In genomic region chr17:42853004-42853403, GRCh38 we compare ENCODE assay signal across 13 cellular contexts. TPM values are rescaled to one million over a fixed set of nuclear protein-coding genes. Genes with fewer than 3 reads are reported as not detected.
DNase-seq lines count a peak whose midpoint lies in the region; ATAC-seq and TF ChIP-seq lines count a peak whose summit lies in the region.
"Had no signal": no experiment of that assay in that cellular context is flagged by ENCODE, and none has a peak within 500 bp of the region (broad histone marks: within the 10 kb centered on the region; RNA-seq: fewer than 3 reads in every experiment).

No MANE protein-coding gene starts in this region.

- DNase-seq in coronary artery (ENCODE audit: low spot score), result peak; percentile 87
- peak; percentile 46 for DNase-seq in sciatic nerve (ENCODE audit: low spot score)
- DNase-seq in activated T-cell treated with anti-CD3 and anti-CD28 coated beads, Interleukin-2, amount 50 U/mL, for 4 hours, result no peak
- DNase-seq in activated CD8-positive, alpha-beta T cell treated with anti-CD3 and anti-CD28 coated beads, Interleukin-2, amount 10 ng/mL, durations not matched to agents 7 days and 5 days, result no peak
- DNase-seq: activated CD8-positive, alpha-beta memory T cell treated with anti-CD3 and anti-CD28 coated beads for 24 hours; anterior cingulate cortex; CD4-positive, alpha-beta T cell; erythroblast; NCI-H1048; NCI-H748 treated with DMSO at 0.1 percent for 48 hours; T-helper 17 cell had no signal

- peak overlapping the region; percentile 72 for H3K4me3 ChIP-seq in coronary artery

- no peak for ATAC-seq in sciatic nerve
- no peak for ATAC-seq in activated T-cell treated with anti-CD3 and anti-CD28 coated beads, Interleukin-2, amount 50 U/mL, for 4 hours
- no peak for ATAC-seq in activated CD8-positive, alpha-beta T cell treated with anti-CD3 and anti-CD28 coated beads, Interleukin-2, amount 10 ng/mL, durations not matched to agents 7 days and 5 days
- ATAC-seq: T-helper 17 cell had no signal

- CTCF ChIA-PET in activated CD8-positive, alpha-beta T cell treated with anti-CD3 and anti-CD28 coated beads, Interleukin-2, amount 10 ng/mL, durations not matched to agents 7 days and 5 days (lab: Charles Lee), result no interaction called here

- no peaks in the 10 kb centered on the region for H3K9me3 Mint-ChIP-seq in activated T-cell treated with anti-CD3 and anti-CD28 coated beads, Interleukin-2, amount 50 U/mL, for 4 hours
- no peaks in the 10 kb centered on the region for H3K9me3 Mint-ChIP-seq in activated CD8-positive, alpha-beta T cell treated with anti-CD3 and anti-CD28 coated beads, Interleukin-2, amount 10 ng/mL, durations not matched to agents 7 days and 5 days (ENCODE audit: insufficient read depth)
- H3K9me3 Mint-ChIP-seq: CD4-positive, alpha-beta T cell had no signal

- no peak for TF ChIP-seq CTCF in coronary artery (IDR thresholded peaks at IDR 0.05)

- H3K27ac ChIP-seq in coronary artery, result peak overlapping the region; percentile 92 to 96

- H3K27ac Mint-ChIP-seq in activated CD8-positive, alpha-beta T cell treated with anti-CD3 and anti-CD28 coated beads, Interleukin-2, amount 10 ng/mL, durations not matched to agents 7 days and 5 days, result no peak overlapping the region
- H3K27ac Mint-ChIP-seq: CD4-positive, alpha-beta T cell; T-helper 17 cell had no signal

- H3K4me3 Mint-ChIP-seq in activated T-cell treated with anti-CD3 and anti-CD28 coated beads, Interleukin-2, amount 50 U/mL, for 4 hours, result no peak overlapping the region
- no peak overlapping the region for H3K4me3 Mint-ChIP-seq in activated CD8-positive, alpha-beta T cell treated with anti-CD3 and anti-CD28 coated beads, Interleukin-2, amount 10 ng/mL, durations not matched to agents 7 days and 5 days
- H3K4me3 Mint-ChIP-seq: CD4-positive, alpha-beta T cell; T-helper 17 cell had no signal

- no peaks in the 10 kb centered on the region for H3K36me3 Mint-ChIP-seq in activated T-cell treated with anti-CD3 and anti-CD28 coated beads, Interleukin-2, amount 50 U/mL, for 4 hours (ENCODE audit: insufficient read depth)
- H3K36me3 Mint-ChIP-seq in activated CD8-positive, alpha-beta T cell treated with anti-CD3 and anti-CD28 coated beads, Interleukin-2, amount 10 ng/mL, durations not matched to agents 7 days and 5 days (ENCODE audit: low read depth), result no peaks in the 10 kb centered on the region

- intact Hi-C loops in sciatic nerve (cut with DNase I), result no loop called here

- POLR2A ChIA-PET in activated CD8-positive, alpha-beta T cell treated with anti-CD3 and anti-CD28 coated beads, Interleukin-2, amount 10 ng/mL, durations not matched to agents 7 days and 5 days (lab: Charles Lee), result no interaction called here

- H3K4me1 Mint-ChIP-seq in activated T-cell treated with anti-CD3 and anti-CD28 coated beads, Interleukin-2, amount 50 U/mL, for 4 hours (ENCODE audit: low read depth), result no peaks in the 10 kb centered on the region
- H3K4me1 Mint-ChIP-seq in activated CD8-positive, alpha-beta T cell treated with anti-CD3 and anti-CD28 coated beads, Interleukin-2, amount 10 ng/mL, durations not matched to agents 7 days and 5 days (ENCODE audit: low read depth), result no peaks in the 10 kb centered on the region

- H3K27me3 Mint-ChIP-seq in activated T-cell treated with anti-CD3 and anti-CD28 coated beads, Interleukin-2, amount 50 U/mL, for 4 hours (ENCODE audit: low read depth), result peaks cover 2% of the 10 kb centered on the region
- no peaks in the 10 kb centered on the region for H3K27me3 Mint-ChIP-seq in activated CD8-positive, alpha-beta T cell treated with anti-CD3 and anti-CD28 coated beads, Interleukin-2, amount 10 ng/mL, durations not matched to agents 7 days and 5 days (ENCODE audit: low read depth)
- H3K27me3 Mint-ChIP-seq: CD4-positive, alpha-beta T cell had no signal

RNA-seq across cellular contexts. Expression of gene AOC3, which starts 2.0 kb away (rescaled TPM):
- total RNA-seq in sciatic nerve, result 61.7 TPM
- total RNA-seq in activated T-cell treated with anti-CD3 and anti-CD28 coated beads, Interleukin-2, amount 50 U/mL, for 4 hours, result 1 to 10 TPM; 2.1 to 2.6 (median 2.2) TPM
- total RNA-seq in activated CD8-positive, alpha-beta T cell treated with anti-CD3 and anti-CD28 coated beads, Interleukin-2, amount 10 ng/mL, durations not matched to agents 7 days and 5 days, result 1 to 10 TPM; 1.0 to 1.4 TPM

RNA-seq across cellular contexts. Expression of gene AOC2, which starts 8.6 kb away (rescaled TPM):
- total RNA-seq in sciatic nerve, result 1.6 TPM
- 1 to 10 TPM; 2.7 to 4.1 (median 3.7) TPM for total RNA-seq in activated T-cell treated with anti-CD3 and anti-CD28 coated beads, Interleukin-2, amount 50 U/mL, for 4 hours
- 1 to 10 TPM; 2.0 to 2.1 TPM for total RNA-seq in activated CD8-positive, alpha-beta T cell treated with anti-CD3 and anti-CD28 coated beads, Interleukin-2, amount 10 ng/mL, durations not matched to agents 7 days and 5 days

RNA-seq across cellular contexts. Expression of gene PSME3, which starts 19.8 kb away (rescaled TPM):
- total RNA-seq in sciatic nerve, result 54.5 TPM
- total RNA-seq in activated T-cell treated with anti-CD3 and anti-CD28 coated beads, Interleukin-2, amount 50 U/mL, for 4 hours, result 100 to 1,000 TPM; 361 to 401 (median 376) TPM
- total RNA-seq in activated CD8-positive, alpha-beta T cell treated with anti-CD3 and anti-CD28 coated beads, Interleukin-2, amount 10 ng/mL, durations not matched to agents 7 days and 5 days, result 100 to 1,000 TPM; 141 to 145 TPM

RNA-seq across cellular contexts. Expression of gene BECN1, which starts 28.9 kb away (rescaled TPM):
- 80.9 TPM for total RNA-seq in sciatic nerve
- 100 to 1,000 TPM; 101 to 121 (median 112) TPM for total RNA-seq in activated T-cell treated with anti-CD3 and anti-CD28 coated beads, Interleukin-2, amount 50 U/mL, for 4 hours
- 10 to 100 TPM; 86.7 to 89.7 TPM for total RNA-seq in activated CD8-positive, alpha-beta T cell treated with anti-CD3 and anti-CD28 coated beads, Interleukin-2, amount 10 ng/mL, durations not matched to agents 7 days and 5 days

RNA-seq across cellular contexts. Expression of gene G6PC1, which starts 47.6 kb away (rescaled TPM):
- not detected for total RNA-seq in sciatic nerve
- under 1 TPM in 1 of 3 donors, not detected in 2; 0.08 TPM for total RNA-seq in activated T-cell treated with anti-CD3 and anti-CD28 coated beads, Interleukin-2, amount 50 U/mL, for 4 hours
- not detected for total RNA-seq in activated CD8-positive, alpha-beta T cell treated with anti-CD3 and anti-CD28 coated beads, Interleukin-2, amount 10 ng/mL, durations not matched to agents 7 days and 5 days
- total RNA-seq: CD4-positive, alpha-beta T cell; kidney epithelial cell; renal cortical epithelial cell; T-helper 17 cell had no signal

Comparison
In these comparisons a context has a peak if more than half of its experiments do, and no peak if none do; other contexts are left out.
1. DNase-seq: peak in coronary artery (single experiment) and sciatic nerve (single experiment); none in activated T-cell treated with anti-CD3 and anti-CD28 coated beads, Interleukin-2, amount 50 U/mL, for 4 hours (single experiment) and activated CD8-positive, alpha-beta T cell treated with anti-CD3 and anti-CD28 coated beads, Interleukin-2, amount 10 ng/mL, durations not matched to agents 7 days and 5 days (single experiment).
2. RNA of gene AOC3, which starts 2.0 kb away (total RNA-seq): 61.7 TPM in sciatic nerve (single experiment); 2.1 to 2.6 TPM in activated T-cell treated with anti-CD3 and anti-CD28 coated beads, Interleukin-2, amount 50 U/mL, for 4 hours and 1.0 to 1.4 TPM in activated CD8-positive, alpha-beta T cell treated with anti-CD3 and anti-CD28 coated beads, Interleukin-2, amount 10 ng/mL, durations not matched to agents 7 days and 5 days; every median in the first group is over 10 times any median in the second.